Comparison of ENCODE assay signal across 24 cellular contexts in the genomic region with DNA sequence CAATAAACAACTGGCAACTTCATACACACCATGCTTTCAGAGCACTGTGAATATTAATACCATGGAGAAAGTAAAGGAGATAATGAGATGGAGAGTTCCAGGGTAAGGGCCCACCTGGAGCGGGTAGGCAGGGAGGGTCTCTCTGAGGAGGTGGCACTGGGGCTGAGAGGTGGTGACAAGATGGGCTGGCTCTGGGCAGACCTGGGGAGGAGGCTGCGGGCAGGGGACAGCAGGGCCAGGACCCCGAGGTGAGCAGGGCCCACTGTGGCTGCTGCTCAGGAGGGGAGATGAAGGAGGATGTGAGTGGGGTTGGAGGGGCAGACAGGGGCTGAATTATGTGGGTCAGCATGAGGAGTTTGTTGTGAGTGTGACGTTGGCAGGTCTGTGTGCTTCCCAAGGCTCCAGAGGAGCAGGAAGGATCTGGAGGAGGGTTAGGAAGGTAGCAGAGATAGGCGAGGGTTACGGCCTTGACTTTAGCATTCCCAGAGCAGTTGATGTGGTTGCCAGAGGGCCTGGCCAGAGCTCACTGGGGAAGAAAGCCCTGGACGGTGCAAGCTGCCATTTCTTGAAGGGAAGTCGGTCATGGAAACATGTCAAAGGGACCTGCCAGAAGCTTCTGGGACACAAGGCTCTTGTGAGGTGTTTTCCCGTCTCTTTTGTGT.
"Had no signal": no experiment of that assay in that cellular context is flagged by ENCODE, and none has a peak within 500 bp of the region (broad histone marks: within the 10 kb centered on the region; RNA-seq: fewer than 3 reads in every experiment).

No MANE protein-coding gene starts in this region.

- H3K36me3 Mint-ChIP-seq: activated naive CD4-positive, alpha-beta T cell treated with anti-CD3 and anti-CD28 coated beads, Interleukin-2, amount 50 U/mL, for 24 hours; immature natural killer cell; memory B cell; naive thymus-derived CD8-positive, alpha-beta T cell had no signal

- H3K9me3 Mint-ChIP-seq: activated CD8-positive, alpha-beta T cell treated with anti-CD3 and anti-CD28 coated beads for 36 hours; activated naive CD4-positive, alpha-beta T cell treated with anti-CD3 and anti-CD28 coated beads, Interleukin-2, amount 50 U/mL, for 24 hours; activated T-cell treated with anti-CD3 and anti-CD28 coated beads, Interleukin-2, amount 50 U/mL, for 4 hours; activated T-helper 17 cell treated with anti-CD3 and anti-CD28 coated beads, Interleukin-2, amount 50 U/mL, for 72 hours; immature natural killer cell; memory B cell; neural crest cell had no signal

- H3K4me1 Mint-ChIP-seq: activated naive CD4-positive, alpha-beta T cell treated with anti-CD3 and anti-CD28 coated beads, Interleukin-2, amount 50 U/mL, for 24 hours; activated T-helper 17 cell treated with anti-CD3 and anti-CD28 coated beads, Interleukin-2, amount 50 U/mL, for 72 hours; immature natural killer cell; memory B cell; naive thymus-derived CD8-positive, alpha-beta T cell had no signal

- H3K27ac Mint-ChIP-seq: activated CD8-positive, alpha-beta T cell treated with anti-CD3 and anti-CD28 coated beads for 36 hours; activated naive CD4-positive, alpha-beta T cell treated with anti-CD3 and anti-CD28 coated beads, Interleukin-2, amount 50 U/mL, for 24 hours; activated T-helper 17 cell treated with anti-CD3 and anti-CD28 coated beads, Interleukin-2, amount 50 U/mL, for 72 hours; immature natural killer cell; memory B cell; naive thymus-derived CD8-positive, alpha-beta T cell; T-helper 17 cell had no signal

- H3K4me3 Mint-ChIP-seq: activated CD8-positive, alpha-beta T cell treated with anti-CD3 and anti-CD28 coated beads for 36 hours; activated naive CD4-positive, alpha-beta T cell treated with anti-CD3 and anti-CD28 coated beads, Interleukin-2, amount 50 U/mL, for 24 hours; activated T-cell treated with anti-CD3 and anti-CD28 coated beads, Interleukin-2, amount 50 U/mL, for 4 hours; activated T-helper 17 cell treated with anti-CD3 and anti-CD28 coated beads, Interleukin-2, amount 50 U/mL, for 72 hours; immature natural killer cell; memory B cell; naive thymus-derived CD8-positive, alpha-beta T cell; neural crest cell; T-helper 17 cell had no signal

- ATAC-seq: activated CD8-positive, alpha-beta T cell treated with anti-CD3 and anti-CD28 coated beads for 36 hours; activated T-cell treated with anti-CD3 and anti-CD28 coated beads, Interleukin-2, amount 50 U/mL, for 4 hours; activated T-helper 17 cell treated with anti-CD3 and anti-CD28 coated beads, Interleukin-2, amount 50 U/mL, for 72 hours; gastroesophageal sphincter; left colon; naive thymus-derived CD8-positive, alpha-beta T cell; T-helper 17 cell had no signal

- H3K27me3 Mint-ChIP-seq: activated CD8-positive, alpha-beta T cell treated with anti-CD3 and anti-CD28 coated beads for 36 hours had no signal

- DNase-seq: activated CD4-positive, alpha-beta T cell treated with anti-CD3 and anti-CD28 coated beads, Interleukin-2, amount 50 U/mL, for 1 hour; activated CD4-positive, CD25-positive, alpha-beta regulatory T cell treated with anti-CD3 and anti-CD28 coated beads, Interleukin-2, amount 50 U/mL, for 72 hours; activated CD8-positive, alpha-beta T cell treated with anti-CD3 and anti-CD28 coated beads for 36 hours; activated gamma-delta T cell treated with Interleukin-2 at 50 U/mL for 16 hours; activated T-cell treated with anti-CD3 and anti-CD28 coated beads, Interleukin-2, amount 50 U/mL, for 4 hours; dorsolateral prefrontal cortex; effector memory CD4-positive, alpha-beta T cell; immature natural killer cell; kidney; left colon; midbrain; naive thymus-derived CD8-positive, alpha-beta T cell; occipital lobe; SK-N-SH; stimulated activated CD4-positive, alpha-beta T cell treated with anti-CD3 and anti-CD28 coated beads, Interleukin-15, amount 100 ng/mL, for 24 hours; stimulated activated naive CD4-positive, alpha-beta T cell; SW 1271; T-helper 17 cell; T1000 had no signal
